9 cellular contexts compared by ENCODE assay signal in genomic region chr2:218709906-218710305, GRCh38. TPM values are rescaled to one million over a fixed set of nuclear protein-coding genes. Genes with fewer than 3 reads are reported as not detected.
DNase-seq lines count a peak whose midpoint lies in the region; ATAC-seq, FAIRE-seq and TF ChIP-seq lines count a peak whose summit lies in the region.
"Had no signal": no experiment of that assay in that cellular context is flagged by ENCODE, and none has a peak within 500 bp of the region (broad histone marks: within the 10 kb centered on the region; RNA-seq: fewer than 3 reads in every experiment).

No MANE protein-coding gene starts in this region.

- no peak for TF ChIP-seq POLR2A in IMR-90 (IDR thresholded peaks at IDR 0.05; ENCODE audit: low read depth, low read length)
- no peak for TF ChIP-seq POLR2A in breast epithelium (IDR thresholded peaks at IDR 0.05)

- H3K27me3 Mint-ChIP-seq in naive thymus-derived CD4-positive, alpha-beta T cell = peaks cover 0 to 9% (median 0%) of the 10 kb centered on the region in 5 donors

- H3K4me2 ChIP-seq in IMR-90 (ENCODE audit: low read depth, low read length) = no peak overlapping the region

- intact Hi-C loops in IMR-90 (cut with micrococcal nuclease) = loop anchor here (1.0 to 2.0 kb wide), 2 partner anchors 21 to 137 kb away; no protein-coding TSS in a partner anchor
- intact Hi-C loops in breast epithelium (cut with DNase I; ENCODE audit: low total_unique reads) = loop anchor here (5.0 to 10.0 kb wide), 3 partner anchors 125 to 758 kb away; partner anchors contain the start of genes PRKAG3 and WNT6
- intact Hi-C loops in naive thymus-derived CD4-positive, alpha-beta T cell (cut with micrococcal nuclease) = loop anchor here (1.0 to 5.0 kb wide), 28 partner anchors 19 to 887 kb away; partner anchors contain the start of genes AAMP (in 2 of the 2), ARPC2 (in 2 of the 2), BCS1L (in 2 of the 2) and CNOT9 (in 2 of the 2)

- H3K9me1 ChIP-seq in IMR-90 (ENCODE audit: insufficient read depth, low read length) = 0 out of 2 replicates have a peak, but pooled peaks cover 4% of the 10 kb centered on the region

- peak overlapping the region; percentile 57 for H2AK9ac ChIP-seq in IMR-90 (replicated peaks; ENCODE audit: low read depth, low read length, poor library complexity)

- H4K5ac ChIP-seq in IMR-90 (ENCODE audit: low read depth, low read length) = no peak overlapping the region; the same call in 1 of the 2 replicates

- DNase-seq in AG04449 (ENCODE audit: low read depth, low spot score) (no peak), IMR-90 (no peak), breast epithelium (ENCODE audit: low spot score in 2 of 2) (no peak), NOMO-1 treated with DMSO at 0.1 percent for 48 hours (lab: John Stamatoyannopoulos, UW; ENCODE audit: unreplicated experiment) (no peak), small intestine (no peak)
- no peak for DNase-seq in naive thymus-derived CD4-positive, alpha-beta T cell

- H4K8ac ChIP-seq in IMR-90 (ENCODE audit: low read depth in 2 of 2, low read length in 2 of 2) = peak overlapping the region; percentile 88 to 97; a peak in 2 of 4 replicates

- H3K27me3 ChIP-seq in IMR-90 (ENCODE audit: control insufficient read depth, insufficient read depth, low read length) = no peaks in the 10 kb centered on the region
- no peaks in the 10 kb centered on the region for H3K27me3 ChIP-seq in breast epithelium
- no peaks in the 10 kb centered on the region for H3K27me3 ChIP-seq in naive thymus-derived CD4-positive, alpha-beta T cell (ENCODE audit: control insufficient read depth in 2 of 2, insufficient read depth in 2 of 2, low read length in 2 of 2)
- no peaks in the 10 kb centered on the region for H3K27me3 ChIP-seq in small intestine (ENCODE audit: control insufficient read depth in 2 of 2, insufficient read depth in 2 of 2, low read length in 2 of 2)

- no TSS peak for BruUV-seq in IMR-90 (replicated peaks; lab: Mats Ljungman, UMichigan)

- CTCF ChIA-PET in AG04449 (lab: Yijun Ruan, JAX) (interaction anchor here (0.6 to 6.7 kb wide), 28 partner anchors 7 to 166 kb away, joined by 3 to 97 read pairs (median 4); partner anchors contain the start of genes BCS1L, WNT6 and ZNF142), IMR-90 (lab: Yijun Ruan, JAX) (interaction anchor here (0.5 to 2.0 kb wide), 13 partner anchors 13 to 167 kb away, joined by 3 to 9 read pairs (median 4); partner anchors contain the start of genes RNF25 and STK36)
- CTCF ChIA-PET in naive thymus-derived CD4-positive, alpha-beta T cell (lab: Charles Lee) = interaction anchor here (0.8 to 1.7 kb wide), 4 partner anchors 12 to 187 kb away, joined by 3 to 8 read pairs (median 6); partner anchors contain the start of genes BCS1L, RNF25, STK36 and ZNF142

- H3K4ac ChIP-seq in IMR-90 (ENCODE audit: low read depth, low read length) = no peak overlapping the region

- no peak overlapping the region for H2BK20ac ChIP-seq in IMR-90 (ENCODE audit: low read depth, low read length)

- TF ChIP-seq CTCF in AG04449 (IDR thresholded peaks at IDR 0.05; ENCODE audit: insufficient read depth, low read length, missing control alignments) (no peak), IMR-90 (conservative IDR thresholded peaks at IDR 0.05; ENCODE audit: low read depth, low read length) (no peak), breast epithelium (IDR thresholded peaks at IDR 0.05) (no peak)

- no peak overlapping the region for H4K91ac ChIP-seq in IMR-90 (ENCODE audit: insufficient read depth, low read depth, low read length)

- H3K36me3 Mint-ChIP-seq in naive thymus-derived CD4-positive, alpha-beta T cell = peaks cover 0 to 4% (median 0%) of the 10 kb centered on the region in 5 donors

- in situ Hi-C loops in IMR-90 (cut with MboI; ENCODE audit: low sequenced_read_pairs) = no loop called here

- no peak overlapping the region for H2AK5ac ChIP-seq in IMR-90 (ENCODE audit: low read depth, low read length)

- no peak overlapping the region for H3K56ac ChIP-seq in IMR-90 (ENCODE audit: extremely low read depth, insufficient read depth, low read length)

- no peak overlapping the region for H2BK5ac ChIP-seq in IMR-90 (ENCODE audit: low read depth, low read length, poor library complexity, severe bottlenecking)

- POLR2A ChIA-PET in AG04449 (lab: Yijun Ruan, JAX) = interaction anchor here (1.0 kb wide), 1 partner anchor 51 kb away, joined by 3 read pairs; the partner anchor contains the start of genes BCS1L and ZNF142
- POLR2A ChIA-PET in IMR-90 (lab: Charles Lee; ENCODE audit: unreplicated experiment) = no interaction called here
- POLR2A ChIA-PET in naive thymus-derived CD4-positive, alpha-beta T cell (lab: Charles Lee) = interaction anchor here (0.6 to 2.8 kb wide), 3 partner anchors 10 to 50 kb away, joined by 4 to 11 read pairs (median 7); partner anchors contain the start of genes BCS1L, RNF25, STK36 and ZNF142

- WGBS in IMR-90 (ENCODE audit: extremely low coverage in 2 of 2, insufficient read length in 1 of 2), 2 experiments = no CpG with 5 or more reads among the region's 8 CpGs
- WGBS in small intestine, 3 donors = 75 to 86% (median 81%) methylated on average over 8 of the region's 8 CpGs

- FAIRE-seq in small intestine (lab: Jason Lieb, UNC) = no peak
- FAIRE-seq: islet of Langerhans had no signal

- no peak overlapping the region for H2BK120ac ChIP-seq in IMR-90 (ENCODE audit: low read depth, low read length)

- no peak overlapping the region for H2BK15ac ChIP-seq in IMR-90 (ENCODE audit: low read depth, low read length)

- H4K20me1 ChIP-seq in IMR-90 (ENCODE audit: insufficient read depth, low read length) = no peaks in the 10 kb centered on the region

- H3K9ac ChIP-seq in IMR-90 (ENCODE audit: low read depth, low read length) = no peak overlapping the region

- dilution Hi-C loops in IMR-90 (cut with HindIII; ENCODE audit: low sequenced_read_pairs, unreplicated experiment) = no loop called here

- H3K14ac ChIP-seq in IMR-90 (replicated peaks; ENCODE audit: low read depth, low read length) = no peak overlapping the region

- peaks cover 3% of the 10 kb centered on the region for H3K4me1 ChIP-seq in IMR-90 (ENCODE audit: control insufficient read depth, insufficient read depth, low read length)
- H3K4me1 ChIP-seq in breast epithelium = peaks cover 0 to 5% of the 10 kb centered on the region in 2 donors
- peaks cover 8% of the 10 kb centered on the region in 2 donors for H3K4me1 ChIP-seq in naive thymus-derived CD4-positive, alpha-beta T cell (ENCODE audit: control insufficient read depth in 2 of 2, insufficient read depth in 2 of 2, low read length in 2 of 2)
- peaks cover 0 to 3% of the 10 kb centered on the region in 2 donors for H3K4me1 ChIP-seq in small intestine (ENCODE audit: control insufficient read depth in 2 of 2, insufficient read depth in 1 of 2, low read depth in 1 of 2, low read length in 1 of 2)

- peaks cover 0 to 3% (median 0%) of the 10 kb centered on the region in 11 donors for H3K9me3 Mint-ChIP-seq in naive thymus-derived CD4-positive, alpha-beta T cell

- H3K4me3 ChIP-seq in AG04449 (ENCODE audit: low read depth, low read length) (peak overlapping the region; percentile 50; the same call in 1 of the 2 replicates), IMR-90 (ENCODE audit: insufficient read depth, low read depth, low read length) (no peak overlapping the region), breast epithelium (peak overlapping the region; percentile 75 to 93 (median 75)), small intestine (ENCODE audit: low read depth in 1 of 2, low read length in 2 of 2) (no peak overlapping the region)
- H3K4me3 ChIP-seq in naive thymus-derived CD4-positive, alpha-beta T cell (ENCODE audit: low read length) = no peak overlapping the region

- H3K4me3 Mint-ChIP-seq in naive thymus-derived CD4-positive, alpha-beta T cell = peak overlapping the region in 6 of 10 donors; percentile 8 to 97 (median 70)

- H3K79me1 ChIP-seq in IMR-90 (ENCODE audit: low read depth in 1 of 2, low read length in 2 of 2) = peaks cover 11 to 20% of the 10 kb centered on the region in 2 experiments; a peak in 3 of 4 replicates

- H3K4me1 Mint-ChIP-seq in naive thymus-derived CD4-positive, alpha-beta T cell = peaks cover 17 to 31% (median 19%) of the 10 kb centered on the region in 7 donors

- no peak overlapping the region for H3K23ac ChIP-seq in IMR-90 (ENCODE audit: low read depth, low read length)

- H2AFZ ChIP-seq in IMR-90 (replicated peaks; ENCODE audit: low read length, poor library complexity) = peak overlapping the region; percentile 88

- H3K18ac ChIP-seq in IMR-90 (ENCODE audit: low read depth, low read length) = no peak overlapping the region

- peak overlapping the region in 2 of 9 donors; percentile 82 to 92 for H3K27ac Mint-ChIP-seq in naive thymus-derived CD4-positive, alpha-beta T cell

- no peak for TF ChIP-seq RAD21 in IMR-90 (IDR thresholded peaks at IDR 0.05; ENCODE audit: low read length)

- no peaks in the 10 kb centered on the region for H3K9me3 ChIP-seq in IMR-90 (ENCODE audit: control insufficient read depth, insufficient read depth, low read length)
- no peaks in the 10 kb centered on the region for H3K9me3 ChIP-seq in breast epithelium
- H3K9me3 ChIP-seq in naive thymus-derived CD4-positive, alpha-beta T cell (ENCODE audit: control insufficient read depth in 2 of 3, low read length in 3 of 3) = no peaks in the 10 kb centered on the region
- no peaks in the 10 kb centered on the region for H3K9me3 ChIP-seq in small intestine (ENCODE audit: control insufficient read depth, low read depth)

- no peaks in the 10 kb centered on the region for H3K36me3 ChIP-seq in IMR-90 (ENCODE audit: control insufficient read depth, insufficient read depth, low read length)
- no peaks in the 10 kb centered on the region for H3K36me3 ChIP-seq in breast epithelium
- H3K36me3 ChIP-seq in naive thymus-derived CD4-positive, alpha-beta T cell (ENCODE audit: control insufficient read depth in 2 of 3, insufficient read depth in 3 of 3, low read length in 3 of 3) = no peaks in the 10 kb centered on the region
- no peaks in the 10 kb centered on the region for H3K36me3 ChIP-seq in small intestine (ENCODE audit: control insufficient read depth in 2 of 2, insufficient read depth in 2 of 2, low read length in 2 of 2)

- ATAC-seq in IMR-90 (ENCODE audit: low read depth) (no peak), GM18909 (IDR thresholded peaks at IDR 0.05; ENCODE audit: poor library complexity, unreplicated experiment) (no peak), GM18511 (IDR thresholded peaks at IDR 0.05; ENCODE audit: unreplicated experiment) (no peak)
- no peak for ATAC-seq in naive thymus-derived CD4-positive, alpha-beta T cell

- H3K27ac ChIP-seq in IMR-90 (ENCODE audit: insufficient read depth, low read length) (no peak overlapping the region), breast epithelium (no peak overlapping the region), small intestine (ENCODE audit: low read depth in 1 of 2, low read length in 1 of 2) (no peak overlapping the region)
- no peak overlapping the region for H3K27ac ChIP-seq in naive thymus-derived CD4-positive, alpha-beta T cell (ENCODE audit: low read depth, low read length)

RNA-seq across cellular contexts. Expression of gene TTLL4, which starts 0.7 kb away (rescaled TPM):
- 8.3 and 9.0 TPM in 2 replicates for total RNA-seq in IMR-90 (2012; rRNA removed)
- polyA plus RNA-seq in IMR-90 (2012; rRNA removed) = 22.8 and 22.9 TPM in 2 replicates
- 6.1 and 7.0 TPM in 2 replicates for polyA plus RNA-seq in IMR-90 (2012; cell fraction: cytosol; rRNA removed)
- polyA plus RNA-seq in IMR-90 (2012; cell fraction: nucleus; rRNA removed; ENCODE audit: low replicate concordance) = 54.6 and 77.3 TPM in 2 replicates
- 10 to 100 TPM in 2 of 3 donors, 1 to 10 TPM in 1; 8.3 to 34.7 (median 29.0) TPM for total RNA-seq in breast epithelium
- total RNA-seq in naive thymus-derived CD4-positive, alpha-beta T cell = 10 to 100 TPM; 18.7 to 35.8 (median 21.2) TPM
- polyA plus RNA-seq in naive thymus-derived CD4-positive, alpha-beta T cell = 1 to 10 TPM; 3.6 to 9.8 TPM
- polyA plus RNA-seq in small intestine = 10 to 100 TPM in 2 of 3 donors, 1 to 10 TPM in 1; 8.6 to 14.1 (median 11.0) TPM

RNA-seq across cellular contexts. Expression of gene STK36, which starts 38.0 kb away (rescaled TPM):
- total RNA-seq in IMR-90 (2012; rRNA removed) (15.3 and 17.6 TPM in 2 replicates), breast epithelium (10 to 100 TPM; 22.2 to 78.0 (median 35.7) TPM)
- polyA plus RNA-seq in IMR-90 (2012; rRNA removed) (40.8 and 44.5 TPM in 2 replicates), small intestine (10 to 100 TPM in 2 of 3 donors, 1 to 10 TPM in 1; 9.7 to 18.1 (median 11.7) TPM)
- 13.9 and 16.1 TPM in 2 replicates for polyA plus RNA-seq in IMR-90 (2012; cell fraction: cytosol; rRNA removed)
- 304 and 341 TPM in 2 replicates for polyA plus RNA-seq in IMR-90 (2012; cell fraction: nucleus; rRNA removed; ENCODE audit: low replicate concordance)
- total RNA-seq in naive thymus-derived CD4-positive, alpha-beta T cell = 10 to 100 TPM; 18.9 to 28.1 (median 19.7) TPM
- 1 to 10 TPM; 2.6 to 3.6 TPM for polyA plus RNA-seq in naive thymus-derived CD4-positive, alpha-beta T cell

RNA-seq across cellular contexts. Expression of gene RNF25, which starts 38.1 kb away (rescaled TPM):
- 54.4 and 56.5 TPM in 2 replicates for total RNA-seq in IMR-90 (2012; rRNA removed)
- polyA plus RNA-seq in IMR-90 (2012; rRNA removed) = 78.0 and 78.1 TPM in 2 replicates
- polyA plus RNA-seq in IMR-90 (2012; cell fraction: cytosol; rRNA removed) = 45.2 and 49.5 TPM in 2 replicates
- 54.1 and 70.6 TPM in 2 replicates for polyA plus RNA-seq in IMR-90 (2012; cell fraction: nucleus; rRNA removed; ENCODE audit: low replicate concordance)
- 10 to 100 TPM; 22.7 to 25.9 (median 23.0) TPM for total RNA-seq in breast epithelium
- 10 to 100 TPM; 12.6 to 33.4 (median 28.3) TPM for total RNA-seq in naive thymus-derived CD4-positive, alpha-beta T cell
- polyA plus RNA-seq in naive thymus-derived CD4-positive, alpha-beta T cell = 10 to 100 TPM; 17.4 to 29.5 TPM
- 10 to 100 TPM; 15.1 to 19.8 (median 17.7) TPM for polyA plus RNA-seq in small intestine

RNA-seq across cellular contexts. Expression of gene BCS1L, which starts 50.4 kb away (rescaled TPM):
- total RNA-seq in IMR-90 (2012; rRNA removed) (39.1 and 39.2 TPM in 2 replicates), breast epithelium (10 to 100 TPM; 26.4 to 35.4 (median 32.4) TPM)
- polyA plus RNA-seq in IMR-90 (2012; rRNA removed) (56.7 and 56.9 TPM in 2 replicates), small intestine (10 to 100 TPM; 18.9 to 42.7 (median 25.2) TPM)
- polyA plus RNA-seq in IMR-90 (2012; cell fraction: cytosol; rRNA removed) = 35.4 and 45.1 TPM in 2 replicates
- 105 and 153 TPM in 2 replicates for polyA plus RNA-seq in IMR-90 (2012; cell fraction: nucleus; rRNA removed; ENCODE audit: low replicate concordance)
- total RNA-seq in naive thymus-derived CD4-positive, alpha-beta T cell = 10 to 100 TPM; 21.4 to 62.0 (median 49.0) TPM
- 10 to 100 TPM; 15.5 to 21.2 TPM for polyA plus RNA-seq in naive thymus-derived CD4-positive, alpha-beta T cell

RNA-seq across cellular contexts. Expression of gene ZNF142, which starts 50.5 kb away (rescaled TPM):
- 3.3 and 4.3 TPM in 2 replicates for total RNA-seq in IMR-90 (2012; rRNA removed)
- 9.7 and 12.1 TPM in 2 replicates for polyA plus RNA-seq in IMR-90 (2012; rRNA removed)
- polyA plus RNA-seq in IMR-90 (2012; cell fraction: cytosol; rRNA removed) = 3.6 and 5.6 TPM in 2 replicates
- polyA plus RNA-seq in IMR-90 (2012; cell fraction: nucleus; rRNA removed; ENCODE audit: low replicate concordance) = 16.7 and 38.4 TPM in 2 replicates
- total RNA-seq in breast epithelium = 10 to 100 TPM; 12.0 to 16.0 (median 15.4) TPM
- total RNA-seq in naive thymus-derived CD4-positive, alpha-beta T cell = 10 to 100 TPM; 38.7 to 49.8 (median 40.8) TPM
- 10 to 100 TPM in 1 of 2 donors, 1 to 10 TPM in 1; 6.0 to 14.3 TPM for polyA plus RNA-seq in naive thymus-derived CD4-positive, alpha-beta T cell
- 1 to 10 TPM; 3.0 to 6.9 (median 3.4) TPM for polyA plus RNA-seq in small intestine

Comparison
In these comparisons a context has a peak if more than half of its experiments do, and no peak if none do; other contexts are left out.
1. H3K4me3 ChIP-seq: peak in AG04449 (single experiment) and breast epithelium (3 of 3); none in IMR-90 (single experiment), naive thymus-derived CD4-positive, alpha-beta T cell (single experiment) and small intestine (0 of 2).